1 cellular context compared by ENCODE assay signal in the genomic region with DNA sequence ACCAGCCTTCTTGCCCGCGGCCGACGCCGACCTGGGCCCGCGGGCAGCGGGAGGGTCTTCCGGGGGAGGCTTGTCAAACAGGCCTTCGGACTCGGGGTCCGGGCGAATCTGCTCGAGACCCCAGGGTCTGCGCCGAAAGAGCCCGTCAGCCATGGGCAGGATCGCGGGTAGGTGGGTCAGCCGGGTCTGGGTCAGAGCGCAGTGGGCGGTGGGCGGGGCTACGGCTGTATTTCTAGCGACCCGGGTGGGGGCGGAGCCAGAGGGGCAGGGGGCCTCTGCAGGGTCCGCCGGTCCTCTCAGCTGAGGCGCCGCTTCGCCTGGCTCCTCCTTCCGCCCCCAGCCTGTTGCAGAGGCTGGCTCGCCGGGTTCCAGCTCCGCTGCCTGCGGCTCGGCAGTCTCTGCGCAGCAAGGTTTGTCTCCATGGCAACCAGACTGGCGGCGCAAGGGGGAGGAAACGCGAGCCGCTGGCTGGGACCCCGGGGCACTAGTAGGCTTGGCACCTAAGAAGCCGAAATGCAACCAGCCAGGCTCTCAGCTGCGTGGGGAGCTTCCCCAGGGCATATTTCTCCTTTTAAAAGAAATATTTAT.
TF ChIP-seq lines count a peak whose summit lies in the region.

No MANE protein-coding gene starts in this region.

TF ChIP-seq in HepG2, 621 proteins besides CTCF, POLR2A, EP300 and RAD21 (continued from another document and continues in another):
- TF ChIP-seq, protein P1, sequence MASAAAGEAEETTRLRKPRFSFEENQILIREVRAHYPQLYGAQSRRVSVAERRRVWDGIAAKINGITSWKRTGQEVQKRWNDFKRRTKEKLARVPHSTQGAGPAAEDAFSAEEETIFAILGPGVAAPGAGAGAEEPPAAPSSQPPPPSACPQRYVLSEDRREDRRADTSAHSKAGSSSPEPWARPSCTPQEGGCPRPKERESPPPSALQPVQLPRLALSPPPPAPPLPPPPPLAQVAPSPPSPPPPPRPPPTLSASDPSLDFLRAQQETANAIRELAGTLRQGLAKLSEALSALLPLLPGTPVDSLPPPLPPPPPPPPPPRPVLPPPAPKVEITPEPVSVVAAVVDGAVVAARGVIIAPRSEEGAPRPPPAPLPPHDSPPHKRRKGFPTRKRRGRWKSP (CRISPR knock-in tag; IDR thresholded peaks at IDR 0.05) = peak; percentile 98
- TF ChIP-seq, protein P2, sequence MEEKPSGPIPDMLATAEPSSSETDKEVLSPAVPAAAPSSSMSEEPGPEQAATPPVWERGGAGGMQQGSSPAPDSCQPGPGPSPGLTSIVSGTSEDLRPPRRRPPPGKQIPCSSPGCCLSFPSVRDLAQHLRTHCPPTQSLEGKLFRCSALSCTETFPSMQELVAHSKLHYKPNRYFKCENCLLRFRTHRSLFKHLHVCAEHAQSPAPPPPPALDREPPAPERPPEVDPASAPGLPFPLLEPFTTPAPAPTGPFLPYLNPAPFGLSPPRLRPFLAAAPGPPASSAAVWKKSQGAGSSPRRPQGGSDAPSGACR (CRISPR knock-in tag; IDR thresholded peaks at IDR 0.05) = no peak
- TF ChIP-seq MEF2D (CRISPR knock-in tag; IDR thresholded peaks at IDR 0.05) = peak; percentile 57; the same call in 1 of the 2 replicates
- no peak for TF ChIP-seq CREB1 (IDR thresholded peaks at IDR 0.05)
- no peak for TF ChIP-seq CREB1 (CRISPR knock-in tag; IDR thresholded peaks at IDR 0.05)
- TF ChIP-seq CHCHD3 (CRISPR knock-in tag; IDR thresholded peaks at IDR 0.05) = no peak
- peak; percentile 17; the same call in 1 of the 2 replicates for TF ChIP-seq KMT2A (CRISPR knock-in tag; IDR thresholded peaks at IDR 0.05)
- TF ChIP-seq SP5 (CRISPR knock-in tag; IDR thresholded peaks at IDR 0.05; ENCODE audit: borderline replicate concordance, low read depth) = 0 out of 2 replicates have a peak, but pooled peaks have one; percentile 24
- no peak for TF ChIP-seq DNMT1 (CRISPR knock-in tag; IDR thresholded peaks at IDR 0.05)
- TF ChIP-seq ZNF496 (CRISPR knock-in tag; IDR thresholded peaks at IDR 0.05; ENCODE audit: insufficient replicate concordance) = no peak
- TF ChIP-seq ZNF563 (CRISPR knock-in tag; IDR thresholded peaks at IDR 0.05) = peak; percentile 83; the same call in 1 of the 2 replicates
- peak; percentile 75 for TF ChIP-seq SALL1 (CRISPR knock-in tag; IDR thresholded peaks at IDR 0.05)
- TF ChIP-seq POGK (CRISPR knock-in tag; conservative IDR thresholded peaks at IDR 0.05) = peak; percentile 63
- TF ChIP-seq PHF8 (CRISPR knock-in tag; IDR thresholded peaks at IDR 0.05) = peak; percentile 48
- TF ChIP-seq DZIP1 (CRISPR knock-in tag; IDR thresholded peaks at IDR 0.05) = 0 out of 2 replicates have a peak, but pooled peaks have one; percentile 44
- TF ChIP-seq MEIS1 (CRISPR knock-in tag; IDR thresholded peaks at IDR 0.05; ENCODE audit: borderline replicate concordance) = no peak
- TF ChIP-seq, protein P3, sequence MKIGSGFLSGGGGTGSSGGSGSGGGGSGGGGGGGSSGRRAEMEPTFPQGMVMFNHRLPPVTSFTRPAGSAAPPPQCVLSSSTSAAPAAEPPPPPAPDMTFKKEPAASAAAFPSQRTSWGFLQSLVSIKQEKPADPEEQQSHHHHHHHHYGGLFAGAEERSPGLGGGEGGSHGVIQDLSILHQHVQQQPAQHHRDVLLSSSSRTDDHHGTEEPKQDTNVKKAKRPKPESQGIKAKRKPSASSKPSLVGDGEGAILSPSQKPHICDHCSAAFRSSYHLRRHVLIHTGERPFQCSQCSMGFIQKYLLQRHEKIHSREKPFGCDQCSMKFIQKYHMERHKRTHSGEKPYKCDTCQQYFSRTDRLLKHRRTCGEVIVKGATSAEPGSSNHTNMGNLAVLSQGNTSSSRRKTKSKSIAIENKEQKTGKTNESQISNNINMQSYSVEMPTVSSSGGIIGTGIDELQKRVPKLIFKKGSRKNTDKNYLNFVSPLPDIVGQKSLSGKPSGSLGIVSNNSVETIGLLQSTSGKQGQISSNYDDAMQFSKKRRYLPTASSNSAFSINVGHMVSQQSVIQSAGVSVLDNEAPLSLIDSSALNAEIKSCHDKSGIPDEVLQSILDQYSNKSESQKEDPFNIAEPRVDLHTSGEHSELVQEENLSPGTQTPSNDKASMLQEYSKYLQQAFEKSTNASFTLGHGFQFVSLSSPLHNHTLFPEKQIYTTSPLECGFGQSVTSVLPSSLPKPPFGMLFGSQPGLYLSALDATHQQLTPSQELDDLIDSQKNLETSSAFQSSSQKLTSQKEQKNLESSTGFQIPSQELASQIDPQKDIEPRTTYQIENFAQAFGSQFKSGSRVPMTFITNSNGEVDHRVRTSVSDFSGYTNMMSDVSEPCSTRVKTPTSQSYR (CRISPR knock-in tag; IDR thresholded peaks at IDR 0.05; ENCODE audit: borderline replicate concordance) = peak; percentile 22; the same call in 1 of the 2 replicates
- TF ChIP-seq, protein P4, sequence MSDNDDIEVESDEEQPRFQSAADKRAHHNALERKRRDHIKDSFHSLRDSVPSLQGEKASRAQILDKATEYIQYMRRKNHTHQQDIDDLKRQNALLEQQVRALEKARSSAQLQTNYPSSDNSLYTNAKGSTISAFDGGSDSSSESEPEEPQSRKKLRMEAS (IDR thresholded peaks at IDR 0.05) = 0 out of 2 replicates have a peak, but pooled peaks have one; percentile 11
- peak; percentile 35; the same call in 1 of the 2 replicates for TF ChIP-seq ELF3 (CRISPR knock-in tag; IDR thresholded peaks at IDR 0.05)
- TF ChIP-seq HOXA3 (CRISPR knock-in tag; IDR thresholded peaks at IDR 0.05) = peak; percentile 67; the same call in 1 of the 2 replicates
- TF ChIP-seq ZNF33B (CRISPR knock-in tag; IDR thresholded peaks at IDR 0.05) = peak; percentile 72; the same call in 1 of the 2 replicates
- TF ChIP-seq SP2 (CRISPR knock-in tag; IDR thresholded peaks at IDR 0.05) = no peak
- TF ChIP-seq POGZ (CRISPR knock-in tag; IDR thresholded peaks at IDR 0.05) = peak; percentile 69; the same call in 1 of the 2 replicates
- peak; percentile 46; the same call in 1 of the 2 replicates for TF ChIP-seq ARID5B (CRISPR knock-in tag; IDR thresholded peaks at IDR 0.05)
- no peak for TF ChIP-seq HMGA1 (CRISPR knock-in tag; conservative IDR thresholded peaks at IDR 0.05)
- TF ChIP-seq SMAD3 (CRISPR knock-in tag; IDR thresholded peaks at IDR 0.05) = no peak
- 0 out of 2 replicates have a peak, but pooled peaks have one; percentile 37 for TF ChIP-seq ZMYM2 (CRISPR knock-in tag; IDR thresholded peaks at IDR 0.05)
- TF ChIP-seq CBX1 (IDR thresholded peaks at IDR 0.05; ENCODE audit: low read depth) = peak; percentile 68
- TF ChIP-seq HNF1A (IDR thresholded peaks at IDR 0.05; ENCODE audit: low read depth) = no peak
- peak; percentile 19; the same call in 1 of the 2 replicates for TF ChIP-seq HNF1A (CRISPR knock-in tag; IDR thresholded peaks at IDR 0.05; ENCODE audit: borderline replicate concordance)
- TF ChIP-seq KDM5B (CRISPR knock-in tag; IDR thresholded peaks at IDR 0.05; ENCODE audit: borderline replicate concordance) = peak; percentile 70; the same call in 1 of the 2 replicates
- no peak for TF ChIP-seq ATF1 (CRISPR knock-in tag; IDR thresholded peaks at IDR 0.05)
- peak; percentile 77 for TF ChIP-seq ZNF768 (CRISPR knock-in tag; IDR thresholded peaks at IDR 0.05)
- TF ChIP-seq TBL1XR1 (IDR thresholded peaks at IDR 0.05; ENCODE audit: borderline replicate concordance, low read length, partially characterized antibody) = no peak
- TF ChIP-seq NFE2 (CRISPR knock-in tag; IDR thresholded peaks at IDR 0.05) = no peak
- TF ChIP-seq IKZF5 (CRISPR knock-in tag; IDR thresholded peaks at IDR 0.05) = peak; percentile 51; the same call in 1 of the 2 replicates
